8 cellular contexts compared by ENCODE assay signal in the genomic region with DNA sequence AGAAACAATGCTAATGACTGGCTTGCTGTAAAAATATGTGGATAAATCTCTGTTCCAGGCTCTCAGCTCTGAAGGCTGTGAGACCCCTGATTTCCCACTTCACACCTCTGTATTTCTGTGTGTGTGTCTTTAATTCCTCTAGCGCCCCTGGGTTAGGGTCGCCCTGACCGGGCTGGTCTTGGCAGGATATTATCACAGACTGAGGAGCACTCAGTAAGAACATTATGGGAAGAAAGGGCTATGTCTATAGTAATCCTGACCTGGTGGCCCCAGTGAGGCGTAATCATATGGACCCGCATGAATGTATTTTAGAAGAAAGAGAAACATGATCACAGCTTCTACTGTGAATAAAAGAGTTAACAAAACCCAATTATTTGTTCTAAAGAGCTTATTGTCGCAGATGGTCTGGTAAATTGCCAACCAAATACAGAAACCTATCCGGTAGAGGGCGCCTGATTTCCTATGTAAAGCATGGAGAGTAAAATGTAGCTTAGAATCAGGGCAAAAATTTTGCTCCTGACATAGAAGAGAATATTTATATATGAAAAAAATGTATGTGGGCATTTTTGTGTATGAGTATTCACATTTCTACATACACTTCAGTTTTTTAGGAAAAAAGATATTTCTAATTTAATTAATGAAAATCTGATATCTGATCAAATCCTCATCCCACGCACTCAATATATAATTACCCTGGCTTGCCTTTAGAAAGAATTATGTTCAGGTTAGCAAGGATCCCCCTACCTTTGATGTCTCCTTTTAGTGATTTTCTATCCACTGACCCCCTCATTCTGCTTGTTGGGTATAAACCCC. TPM values are rescaled to one million over a fixed set of nuclear protein-coding genes. Genes with fewer than 3 reads are reported as not detected.
DNase-seq lines count a peak whose midpoint lies in the region; ATAC-seq and TF ChIP-seq lines count a peak whose summit lies in the region.

No MANE protein-coding gene starts in this region.

- no peak for TF ChIP-seq EP300 in tibial nerve (IDR thresholded peaks at IDR 0.05)

- intact Hi-C loops in CD4-positive, alpha-beta memory T cell (cut with micrococcal nuclease): loop anchor here (1.0 kb wide), 3 partner anchors 21 to 355 kb away; no protein-coding TSS in a partner anchor

- no peaks in the 10 kb centered on the region for H3K36me3 ChIP-seq in CD4-positive, alpha-beta memory T cell (ENCODE audit: insufficient read depth, low read length)
- H3K36me3 ChIP-seq in NT2/D1 (ENCODE audit: insufficient read depth, insufficient read length, low read length) (no peaks in the 10 kb centered on the region), liver (ENCODE audit: control insufficient read depth in 4 of 4, insufficient read depth in 3 of 4, low read depth in 1 of 4, low read length in 3 of 4) (no peaks in the 10 kb centered on the region), tibial nerve (no peaks in the 10 kb centered on the region)

- H3K4me3 Mint-ChIP-seq in CD4-positive, alpha-beta memory T cell: no peak overlapping the region

- H3K4me3 ChIP-seq in CD4-positive, alpha-beta memory T cell (ENCODE audit: low read length in 2 of 2): no peak overlapping the region
- no peak overlapping the region for H3K4me3 ChIP-seq in NT2/D1 (ENCODE audit: insufficient read length, low read depth)
- no peak overlapping the region for H3K4me3 ChIP-seq in astrocyte of the cerebellum (ENCODE audit: low read depth, low read length)
- H3K4me3 ChIP-seq in liver (ENCODE audit: low read depth in 1 of 3, low read length in 3 of 3): no peak overlapping the region
- no peak overlapping the region for H3K4me3 ChIP-seq in tibial nerve

- H3K9me3 ChIP-seq in CD4-positive, alpha-beta memory T cell (ENCODE audit: control insufficient read depth in 1 of 2, low read length in 2 of 2): no peaks in the 10 kb centered on the region
- H3K9me3 ChIP-seq in NT2/D1 (ENCODE audit: insufficient read depth, low read length): no peaks in the 10 kb centered on the region
- no peaks in the 10 kb centered on the region for H3K9me3 ChIP-seq in liver (ENCODE audit: control insufficient read depth in 4 of 4, low read length in 3 of 4)
- no peaks in the 10 kb centered on the region for H3K9me3 ChIP-seq in tibial nerve

- TF ChIP-seq RAD21 in liver (IDR thresholded peaks at IDR 0.05): peak; percentile 44 to 50

- peaks cover 14 to 19% of the 10 kb centered on the region in 2 donors for H3K27me3 Mint-ChIP-seq in CD4-positive, alpha-beta memory T cell

- CTCF ChIA-PET in CD4-positive, alpha-beta memory T cell (lab: Charles Lee; ENCODE audit: partially characterized antibody): interaction anchor here (0.6 to 4.0 kb wide), 34 partner anchors 9 to 685 kb away, joined by 3 to 28 read pairs (median 4); partner anchors contain the start of gene KLHL9

- in situ Hi-C loops in astrocyte of the cerebellum (cut with HindIII; ENCODE audit: low sequenced_read_pairs): no loop called here

- no peaks in the 10 kb centered on the region for H3K36me3 Mint-ChIP-seq in CD4-positive, alpha-beta memory T cell

- TF ChIP-seq POLR2A in tibial nerve (IDR thresholded peaks at IDR 0.05): no peak

- no peak overlapping the region for H3K27ac ChIP-seq in CD4-positive, alpha-beta memory T cell (ENCODE audit: low read depth, low read length)
- no peak overlapping the region for H3K27ac ChIP-seq in liver (ENCODE audit: low read depth in 1 of 2, low read length in 2 of 2)
- H3K27ac ChIP-seq in tibial nerve: no peak overlapping the region

- no peak overlapping the region for H3K27ac Mint-ChIP-seq in CD4-positive, alpha-beta memory T cell

- DNase-seq in CD4-positive, alpha-beta memory T cell: peak; percentile 31 to 55 (median 40)
- peak; percentile 31 for DNase-seq in GM20000 (ENCODE audit: low spot score)
- peak; percentile 43 for DNase-seq in NT2/D1 (ENCODE audit: low read depth, low spot score)
- peak; percentile 69 for DNase-seq in astrocyte of the cerebellum (ENCODE audit: low read depth)
- DNase-seq in tibial nerve (ENCODE audit: low spot score in 2 of 2): peak in 1 of 2 donors; percentile 50
- DNase-seq in NK-92 treated with Interleukin-12 subunit alpha and Interleukin-12 subunit beta, amount 100 ng/mL, for 24 hours (lab: John Stamatoyannopoulos, UW): no peak

- no peaks in the 10 kb centered on the region for H3K4me1 Mint-ChIP-seq in CD4-positive, alpha-beta memory T cell

- H3K9ac ChIP-seq in NT2/D1 (ENCODE audit: insufficient read length, low read depth) (no peak overlapping the region), liver (ENCODE audit: low read depth in 1 of 2, low read length in 2 of 2) (no peak overlapping the region)

- no peaks in the 10 kb centered on the region for H3K27me3 ChIP-seq in CD4-positive, alpha-beta memory T cell (ENCODE audit: insufficient read depth, low read length)
- H3K27me3 ChIP-seq in NT2/D1 (ENCODE audit: insufficient read depth, insufficient read length) (no peaks in the 10 kb centered on the region), liver (ENCODE audit: control insufficient read depth in 4 of 4, insufficient read depth in 4 of 4, low read length in 3 of 4) (peaks cover 0 to 4% (median 1%) of the 10 kb centered on the region in 4 donors), tibial nerve (no peaks in the 10 kb centered on the region)

- H3K9me3 Mint-ChIP-seq in CD4-positive, alpha-beta memory T cell: no peaks in the 10 kb centered on the region

- no peaks in the 10 kb centered on the region for H3K4me1 ChIP-seq in CD4-positive, alpha-beta memory T cell (ENCODE audit: insufficient read depth, low read length)
- H3K4me1 ChIP-seq in NT2/D1 (ENCODE audit: insufficient read depth, insufficient read length): no peaks in the 10 kb centered on the region
- no peaks in the 10 kb centered on the region for H3K4me1 ChIP-seq in liver (ENCODE audit: control insufficient read depth in 4 of 4, insufficient read depth in 4 of 4, low read length in 3 of 4)
- no peaks in the 10 kb centered on the region for H3K4me1 ChIP-seq in tibial nerve

- WGBS in liver: 45% methylated on average over 9 of the region's 9 CpGs
- 28 to 32% methylated on average over 9 of the region's 9 CpGs for WGBS in tibial nerve, 2 donors

- POLR2A ChIA-PET in CD4-positive, alpha-beta memory T cell (lab: Charles Lee; ENCODE audit: partially characterized antibody): interaction anchor here (0.7 to 1.1 kb wide), 2 partner anchors 108 to 371 kb away, joined by 3 read pairs; no protein-coding TSS in a partner anchor

- ATAC-seq in GM19395 (IDR thresholded peaks at IDR 0.05; ENCODE audit: unreplicated experiment): no peak

- TF ChIP-seq CTCF in GM20000 (IDR thresholded peaks at IDR 0.05; ENCODE audit: extremely low read depth, missing control alignments) (peak; percentile 57), astrocyte of the cerebellum (IDR thresholded peaks at IDR 0.05; ENCODE audit: low read depth, low read length, missing control alignments) (peak; percentile 63), liver (IDR thresholded peaks at IDR 0.05; ENCODE audit: low read depth, low read length, missing input control) (peak; percentile 24), tibial nerve (IDR thresholded peaks at IDR 0.05) (peak in 4 of 5 experiments; percentile 31 to 48 (median 41))

TF ChIP-seq in liver, 16 proteins besides CTCF, POLR2A, EP300 and RAD21:
- no peak for TF ChIP-seq HNF4G (IDR thresholded peaks at IDR 0.05)

RNA-seq across cellular contexts. Expression of gene IFNA1, which starts 5.8 kb away (rescaled TPM):
- not detected for total RNA-seq in CD4-positive, alpha-beta memory T cell
- not detected for polyA plus RNA-seq in CD4-positive, alpha-beta memory T cell
- total RNA-seq in liver (not detected), tibial nerve (not detected)
- not detected for polyA plus RNA-seq in liver

RNA-seq across cellular contexts. Expression of gene IFNA8, which starts 25.5 kb away (rescaled TPM):
- not detected for total RNA-seq in CD4-positive, alpha-beta memory T cell
- not detected for polyA plus RNA-seq in CD4-positive, alpha-beta memory T cell
- total RNA-seq in liver (not detected), tibial nerve (not detected)
- not detected for polyA plus RNA-seq in liver

RNA-seq across cellular contexts. Expression of gene IFNE, which starts 47.7 kb away (rescaled TPM):
- not detected for total RNA-seq in CD4-positive, alpha-beta memory T cell
- polyA plus RNA-seq in CD4-positive, alpha-beta memory T cell: not detected
- total RNA-seq in liver (not detected), tibial nerve (not detected)
- not detected for polyA plus RNA-seq in liver

RNA-seq across cellular contexts. Expression of gene IFNA2, which starts 49.2 kb away (rescaled TPM):
- total RNA-seq in CD4-positive, alpha-beta memory T cell: not detected
- polyA plus RNA-seq in CD4-positive, alpha-beta memory T cell: not detected
- total RNA-seq in liver (not detected), tibial nerve (not detected)
- polyA plus RNA-seq in liver: not detected
